ENCODE assay signal across 8 cellular contexts in the genomic region with DNA sequence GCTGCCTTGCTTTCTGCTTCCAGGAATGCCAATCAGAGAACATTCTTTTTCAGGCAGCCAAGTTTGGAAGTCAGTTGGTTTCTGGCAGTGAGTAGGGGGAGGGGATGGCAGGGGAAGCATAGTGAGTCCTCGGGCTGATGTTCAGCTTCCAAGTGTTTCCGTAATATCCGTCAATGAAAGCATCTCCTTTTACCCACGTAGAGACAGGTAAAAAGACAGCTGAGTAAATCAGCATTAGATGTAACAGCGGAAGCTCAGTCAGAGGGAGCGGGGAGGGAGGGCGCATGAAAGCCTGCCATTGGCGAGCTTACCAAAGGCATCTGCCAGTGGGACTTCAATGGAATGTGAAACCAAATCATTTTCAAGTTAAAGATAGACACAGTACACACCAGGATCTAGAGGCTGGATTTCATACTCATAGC.
DNase-seq lines count a peak whose midpoint lies in the region; ATAC-seq and TF ChIP-seq lines count a peak whose summit lies in the region.

No MANE protein-coding gene starts in this region.

- H3K27me3 ChIP-seq in Caco-2 (replicated peaks; ENCODE audit: control insufficient read depth, insufficient read depth, low read length) = no peaks in the 10 kb centered on the region

- H3K27ac Mint-ChIP-seq in Caco-2 (ENCODE audit: unreplicated experiment) = no peak overlapping the region
- peak overlapping the region; percentile 95 for H3K27ac Mint-ChIP-seq in WTC11
- no peak overlapping the region for H3K27ac Mint-ChIP-seq in activated CD8-positive, alpha-beta T cell treated with anti-CD3 and anti-CD28 coated beads, Interleukin-2, amount 10 ng/mL, durations not matched to agents 7 days and 5 days

- POLR2A ChIA-PET in Caco-2 (lab: Charles Lee) = no interaction called here
- POLR2A ChIA-PET in WTC11 (lab: Charles Lee) = interaction anchor here (1.2 kb wide), 1 partner anchor 67 kb away, joined by 5 read pairs; no protein-coding TSS in a partner anchor
- POLR2A ChIA-PET in activated CD8-positive, alpha-beta T cell treated with anti-CD3 and anti-CD28 coated beads, Interleukin-2, amount 10 ng/mL, durations not matched to agents 7 days and 5 days (lab: Charles Lee) = no interaction called here

- no peaks in the 10 kb centered on the region for H3K36me3 ChIP-seq in Caco-2 (ENCODE audit: control insufficient read depth, insufficient read depth, low read length)

- intact Hi-C loops in Caco-2 (cut with micrococcal nuclease; ENCODE audit: unreplicated experiment) (no loop called here), head of caudate nucleus (cut with DNase I) (no loop called here)

- H3K9me3 ChIP-seq in Caco-2 = no peaks in the 10 kb centered on the region

- H3K4me3 ChIP-seq in Caco-2 (ENCODE audit: low read depth, low read length) = no peak overlapping the region

- DNase-seq in Caco-2 (peak in 1 of 2 experiments; percentile 2), WTC11 (ENCODE audit: low spot score) (peak; percentile 43), head of caudate nucleus (peak; percentile 37 to 88 (median 64)), occipital lobe (lab: John Stamatoyannopoulos, UW) (peak; percentile 69), erythroblast (lab: John Stamatoyannopoulos, UW) (no peak), GM19240 (ENCODE audit: insufficient read length, low spot score) (no peak)
- no peak for DNase-seq in activated CD8-positive, alpha-beta T cell treated with anti-CD3 and anti-CD28 coated beads, Interleukin-2, amount 10 ng/mL, durations not matched to agents 7 days and 5 days
- no peak for DNase-seq in activated naive CD4-positive, alpha-beta T cell treated with anti-CD3 and anti-CD28 coated beads, Interleukin-2, amount 50 U/mL, for 16 hours

- TF ChIP-seq CTCF in Caco-2 (IDR thresholded peaks at IDR 0.05; ENCODE audit: insufficient read depth in 1 of 2, low read depth in 1 of 2, low read length in 1 of 2, severe bottlenecking in 1 of 2, unreplicated experiment in 1 of 2) (no peak), WTC11 (IDR thresholded peaks at IDR 0.05) (no peak)

- CTCF ChIA-PET in Caco-2 (lab: Charles Lee) = interaction anchor here (0.6 kb wide), 1 partner anchor 283 kb away, joined by 4 read pairs; no protein-coding TSS in a partner anchor
- CTCF ChIA-PET in WTC11 (lab: Charles Lee) = interaction anchor here (0.7 to 2.4 kb wide), 10 partner anchors 9 to 470 kb away, joined by 3 to 19 read pairs (median 5); no protein-coding TSS in a partner anchor
- CTCF ChIA-PET in activated CD8-positive, alpha-beta T cell treated with anti-CD3 and anti-CD28 coated beads, Interleukin-2, amount 10 ng/mL, durations not matched to agents 7 days and 5 days (lab: Charles Lee) = no interaction called here

- peak; percentile 87 for ATAC-seq in WTC11
- no peak for ATAC-seq in activated CD8-positive, alpha-beta T cell treated with anti-CD3 and anti-CD28 coated beads, Interleukin-2, amount 10 ng/mL, durations not matched to agents 7 days and 5 days

- H3K36me3 Mint-ChIP-seq in Caco-2 (ENCODE audit: insufficient read depth, unreplicated experiment) (no peaks in the 10 kb centered on the region), WTC11 (no peaks in the 10 kb centered on the region; the same call in 1 of the 2 replicates)
- no peaks in the 10 kb centered on the region for H3K36me3 Mint-ChIP-seq in activated CD8-positive, alpha-beta T cell treated with anti-CD3 and anti-CD28 coated beads, Interleukin-2, amount 10 ng/mL, durations not matched to agents 7 days and 5 days (ENCODE audit: low read depth)

- H3K9me3 Mint-ChIP-seq in Caco-2 (ENCODE audit: unreplicated experiment) (no peaks in the 10 kb centered on the region), WTC11 (peaks cover 1% of the 10 kb centered on the region; the same call in 1 of the 2 replicates)
- no peaks in the 10 kb centered on the region for H3K9me3 Mint-ChIP-seq in activated CD8-positive, alpha-beta T cell treated with anti-CD3 and anti-CD28 coated beads, Interleukin-2, amount 10 ng/mL, durations not matched to agents 7 days and 5 days (ENCODE audit: insufficient read depth)

- H3K4me1 ChIP-seq in Caco-2 = no peaks in the 10 kb centered on the region

- H3K4me3 Mint-ChIP-seq in Caco-2 (ENCODE audit: unreplicated experiment) = peak overlapping the region; percentile 33
- peak overlapping the region; percentile 69 for H3K4me3 Mint-ChIP-seq in WTC11
- H3K4me3 Mint-ChIP-seq in activated CD8-positive, alpha-beta T cell treated with anti-CD3 and anti-CD28 coated beads, Interleukin-2, amount 10 ng/mL, durations not matched to agents 7 days and 5 days = no peak overlapping the region

- no peak for TF ChIP-seq POLR2A in erythroblast (IDR thresholded peaks at IDR 0.05; ENCODE audit: low read length)

- no peaks in the 10 kb centered on the region for H3K27me3 Mint-ChIP-seq in Caco-2 (ENCODE audit: insufficient read depth, unreplicated experiment)
- no peaks in the 10 kb centered on the region for H3K27me3 Mint-ChIP-seq in WTC11 (ENCODE audit: low read depth)
- H3K27me3 Mint-ChIP-seq in activated CD8-positive, alpha-beta T cell treated with anti-CD3 and anti-CD28 coated beads, Interleukin-2, amount 10 ng/mL, durations not matched to agents 7 days and 5 days (ENCODE audit: low read depth) = no peaks in the 10 kb centered on the region

- H3K4me1 Mint-ChIP-seq in Caco-2 (ENCODE audit: low read depth, unreplicated experiment) (no peaks in the 10 kb centered on the region), WTC11 (peaks cover 47% of the 10 kb centered on the region)
- no peaks in the 10 kb centered on the region for H3K4me1 Mint-ChIP-seq in activated CD8-positive, alpha-beta T cell treated with anti-CD3 and anti-CD28 coated beads, Interleukin-2, amount 10 ng/mL, durations not matched to agents 7 days and 5 days (ENCODE audit: low read depth)

- BruUV-seq in Caco-2 (replicated peaks; lab: Mats Ljungman, UMichigan) = no TSS peak

TF ChIP-seq in WTC11, 78 proteins besides CTCF, POLR2A, EP300 and RAD21 (continues in another document):
- TF ChIP-seq ZNF396 (CRISPR knock-in tag; IDR thresholded peaks at IDR 0.05; ENCODE audit: borderline replicate concordance) (no peak), KAT7 (CRISPR knock-in tag; IDR thresholded peaks at IDR 0.05; ENCODE audit: borderline replicate concordance) (no peak), ZNF138 (CRISPR knock-in tag; conservative IDR thresholded peaks at IDR 0.05) (no peak), TP53 (CRISPR knock-in tag; IDR thresholded peaks at IDR 0.05) (no peak), ZNF263 (CRISPR knock-in tag; IDR thresholded peaks at IDR 0.05; ENCODE audit: low read depth) (no peak), NFATC4 (CRISPR knock-in tag; IDR thresholded peaks at IDR 0.05) (no peak), FOXJ3 (CRISPR knock-in tag; IDR thresholded peaks at IDR 0.05; ENCODE audit: borderline replicate concordance) (no peak), ZNF416 (CRISPR knock-in tag; IDR thresholded peaks at IDR 0.05) (no peak), ZBTB21 (CRISPR knock-in tag; IDR thresholded peaks at IDR 0.05; ENCODE audit: borderline replicate concordance) (no peak), SMAD3 (CRISPR knock-in tag; IDR thresholded peaks at IDR 0.05; ENCODE audit: borderline replicate concordance) (no peak), ELF4 (CRISPR knock-in tag; IDR thresholded peaks at IDR 0.05; ENCODE audit: low read depth) (no peak)
- TF ChIP-seq, protein P1, sequence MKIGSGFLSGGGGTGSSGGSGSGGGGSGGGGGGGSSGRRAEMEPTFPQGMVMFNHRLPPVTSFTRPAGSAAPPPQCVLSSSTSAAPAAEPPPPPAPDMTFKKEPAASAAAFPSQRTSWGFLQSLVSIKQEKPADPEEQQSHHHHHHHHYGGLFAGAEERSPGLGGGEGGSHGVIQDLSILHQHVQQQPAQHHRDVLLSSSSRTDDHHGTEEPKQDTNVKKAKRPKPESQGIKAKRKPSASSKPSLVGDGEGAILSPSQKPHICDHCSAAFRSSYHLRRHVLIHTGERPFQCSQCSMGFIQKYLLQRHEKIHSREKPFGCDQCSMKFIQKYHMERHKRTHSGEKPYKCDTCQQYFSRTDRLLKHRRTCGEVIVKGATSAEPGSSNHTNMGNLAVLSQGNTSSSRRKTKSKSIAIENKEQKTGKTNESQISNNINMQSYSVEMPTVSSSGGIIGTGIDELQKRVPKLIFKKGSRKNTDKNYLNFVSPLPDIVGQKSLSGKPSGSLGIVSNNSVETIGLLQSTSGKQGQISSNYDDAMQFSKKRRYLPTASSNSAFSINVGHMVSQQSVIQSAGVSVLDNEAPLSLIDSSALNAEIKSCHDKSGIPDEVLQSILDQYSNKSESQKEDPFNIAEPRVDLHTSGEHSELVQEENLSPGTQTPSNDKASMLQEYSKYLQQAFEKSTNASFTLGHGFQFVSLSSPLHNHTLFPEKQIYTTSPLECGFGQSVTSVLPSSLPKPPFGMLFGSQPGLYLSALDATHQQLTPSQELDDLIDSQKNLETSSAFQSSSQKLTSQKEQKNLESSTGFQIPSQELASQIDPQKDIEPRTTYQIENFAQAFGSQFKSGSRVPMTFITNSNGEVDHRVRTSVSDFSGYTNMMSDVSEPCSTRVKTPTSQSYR (CRISPR knock-in tag; IDR thresholded peaks at IDR 0.05) = no peak
- TF ChIP-seq, protein P2, sequence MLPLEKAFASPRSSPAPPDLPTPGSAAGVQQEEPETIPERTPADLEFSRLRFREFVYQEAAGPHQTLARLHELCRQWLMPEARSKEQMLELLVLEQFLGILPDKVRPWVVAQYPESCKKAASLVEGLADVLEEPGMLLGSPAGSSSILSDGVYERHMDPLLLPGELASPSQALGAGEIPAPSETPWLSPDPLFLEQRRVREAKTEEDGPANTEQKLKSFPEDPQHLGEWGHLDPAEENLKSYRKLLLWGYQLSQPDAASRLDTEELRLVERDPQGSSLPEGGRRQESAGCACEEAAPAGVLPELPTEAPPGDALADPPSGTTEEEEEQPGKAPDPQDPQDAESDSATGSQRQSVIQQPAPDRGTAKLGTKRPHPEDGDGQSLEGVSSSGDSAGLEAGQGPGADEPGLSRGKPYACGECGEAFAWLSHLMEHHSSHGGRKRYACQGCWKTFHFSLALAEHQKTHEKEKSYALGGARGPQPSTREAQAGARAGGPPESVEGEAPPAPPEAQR (CRISPR knock-in tag; IDR thresholded peaks at IDR 0.05) = no peak
- TF ChIP-seq, protein P3, sequence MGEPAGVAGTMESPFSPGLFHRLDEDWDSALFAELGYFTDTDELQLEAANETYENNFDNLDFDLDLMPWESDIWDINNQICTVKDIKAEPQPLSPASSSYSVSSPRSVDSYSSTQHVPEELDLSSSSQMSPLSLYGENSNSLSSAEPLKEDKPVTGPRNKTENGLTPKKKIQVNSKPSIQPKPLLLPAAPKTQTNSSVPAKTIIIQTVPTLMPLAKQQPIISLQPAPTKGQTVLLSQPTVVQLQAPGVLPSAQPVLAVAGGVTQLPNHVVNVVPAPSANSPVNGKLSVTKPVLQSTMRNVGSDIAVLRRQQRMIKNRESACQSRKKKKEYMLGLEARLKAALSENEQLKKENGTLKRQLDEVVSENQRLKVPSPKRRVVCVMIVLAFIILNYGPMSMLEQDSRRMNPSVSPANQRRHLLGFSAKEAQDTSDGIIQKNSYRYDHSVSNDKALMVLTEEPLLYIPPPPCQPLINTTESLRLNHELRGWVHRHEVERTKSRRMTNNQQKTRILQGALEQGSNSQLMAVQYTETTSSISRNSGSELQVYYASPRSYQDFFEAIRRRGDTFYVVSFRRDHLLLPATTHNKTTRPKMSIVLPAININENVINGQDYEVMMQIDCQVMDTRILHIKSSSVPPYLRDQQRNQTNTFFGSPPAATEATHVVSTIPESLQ (CRISPR knock-in tag; IDR thresholded peaks at IDR 0.05) = no peak

Comparison
In these comparisons a context has a peak if more than half of its experiments do, and no peak if none do; other contexts are left out.
1. DNase-seq: peak in WTC11 (single experiment), head of caudate nucleus (42 of 42) and occipital lobe (single experiment); none in erythroblast (0 of 2), activated CD8-positive, alpha-beta T cell treated with anti-CD3 and anti-CD28 coated beads, Interleukin-2, amount 10 ng/mL, durations not matched to agents 7 days and 5 days (single experiment), GM19240 (single experiment) and activated naive CD4-positive, alpha-beta T cell treated with anti-CD3 and anti-CD28 coated beads, Interleukin-2, amount 50 U/mL, for 16 hours (single experiment).